Comparison of ENCODE assay signal across 1 cellular context in genomic region chr7:25847331-25848070, GRCh38.
TF ChIP-seq lines count a peak whose summit lies in the region.

No MANE protein-coding gene starts in this region.

TF ChIP-seq in SK-N-SH treated with all-trans-retinoic acid at 6 μM for 48 hours, 23 proteins besides CTCF, POLR2A, EP300 and RAD21 (continued from another document):
- TF ChIP-seq TSHZ2 (CRISPR knock-in tag; IDR thresholded peaks at IDR 0.05) (no peak), ZFP3 (CRISPR knock-in tag; IDR thresholded peaks at IDR 0.05) (no peak), ESRRG (CRISPR knock-in tag; IDR thresholded peaks at IDR 0.05) (no peak), ARNTL (CRISPR knock-in tag; IDR thresholded peaks at IDR 0.05; ENCODE audit: borderline replicate concordance, low read depth) (no peak), BACH2 (CRISPR knock-in tag; IDR thresholded peaks at IDR 0.05; ENCODE audit: borderline replicate concordance) (no peak), GLIS3 (CRISPR knock-in tag; IDR thresholded peaks at IDR 0.05) (no peak), ISL1 (CRISPR knock-in tag; IDR thresholded peaks at IDR 0.05) (peak; percentile 61; the same call in 1 of the 2 replicates)
